Comparison of ENCODE assay signal across 31 cellular contexts in the genomic region with DNA sequence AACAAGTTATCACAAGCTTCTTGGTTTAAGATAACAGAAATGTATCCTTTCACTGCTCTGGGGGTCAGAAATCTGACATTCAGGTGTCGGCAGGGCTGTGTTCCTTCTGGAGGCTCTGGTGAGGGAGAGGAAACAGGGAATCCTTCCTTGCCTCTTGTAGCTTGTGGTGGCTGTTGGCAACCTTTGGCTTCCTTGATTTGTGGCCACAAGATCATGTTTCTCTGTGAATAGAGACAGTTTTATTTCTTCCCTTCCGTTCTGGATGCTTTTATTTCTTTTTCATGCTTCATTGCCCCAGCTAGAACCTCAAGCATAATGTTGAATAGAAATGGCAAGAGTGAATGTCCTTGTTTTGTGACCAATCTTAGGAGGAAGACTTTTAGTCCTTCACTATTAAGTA. TPM values are rescaled to one million over a fixed set of nuclear protein-coding genes. Genes with fewer than 3 reads are reported as not detected.
"Had no signal": no experiment of that assay in that cellular context is flagged by ENCODE, and none has a peak within 500 bp of the region (broad histone marks: within the 10 kb centered on the region; RNA-seq: fewer than 3 reads in every experiment).

No MANE protein-coding gene starts in this region.

- H3K4me3 Mint-ChIP-seq: activated CD4-positive, alpha-beta memory T cell treated with anti-CD3 and anti-CD28 coated beads, Interleukin-2, amount 10 ng/mL, durations not matched to agents 7 days and 5 days; activated CD4-positive, alpha-beta T cell treated with anti-CD3 and anti-CD28 coated beads, Interleukin-2, amount 10 ng/mL, durations not matched to agents 7 days and 5 days; activated naive CD8-positive, alpha-beta T cell; activated T-cell treated with anti-CD3 and anti-CD28 coated beads, Interleukin-2, amount 50 U/mL, for 4 hours; activated T-helper 17 cell treated with anti-CD3 and anti-CD28 coated beads, Interleukin-2, amount 50 U/mL, for 72 hours; central memory CD8-positive, alpha-beta T cell; effector memory CD8-positive, alpha-beta T cell had no signal

- H3K27ac Mint-ChIP-seq: activated CD4-positive, alpha-beta memory T cell treated with anti-CD3 and anti-CD28 coated beads, Interleukin-2, amount 10 ng/mL, durations not matched to agents 7 days and 5 days; activated CD4-positive, alpha-beta T cell treated with anti-CD3 and anti-CD28 coated beads, Interleukin-2, amount 10 ng/mL, durations not matched to agents 7 days and 5 days; activated naive CD8-positive, alpha-beta T cell; activated T-helper 17 cell treated with anti-CD3 and anti-CD28 coated beads, Interleukin-2, amount 50 U/mL, for 72 hours; effector memory CD8-positive, alpha-beta T cell had no signal

- ATAC-seq: activated T-cell treated with anti-CD3 and anti-CD28 coated beads, Interleukin-2, amount 50 U/mL, for 4 hours; activated T-helper 17 cell treated with anti-CD3 and anti-CD28 coated beads, Interleukin-2, amount 50 U/mL, for 72 hours; effector memory CD8-positive, alpha-beta T cell; foreskin keratinocyte; gastroesophageal sphincter; heart right ventricle had no signal

- H3K4me1 ChIP-seq: esophagus muscularis mucosa, foreskin keratinocyte, gastroesophageal sphincter, heart right ventricle had no signal

- H3K27ac ChIP-seq: brain microvascular endothelial cell, esophagus muscularis mucosa, foreskin keratinocyte, gastroesophageal sphincter, heart right ventricle had no signal

- H3K36me3 ChIP-seq: brain microvascular endothelial cell, esophagus muscularis mucosa, gastroesophageal sphincter, heart right ventricle had no signal

- DNase-seq: activated CD4-positive, alpha-beta memory T cell treated with anti-CD3 and anti-CD28 coated beads, Interleukin-2, amount 10 ng/mL, durations not matched to agents 7 days and 5 days; activated CD4-positive, alpha-beta T cell treated with anti-CD3 and anti-CD28 coated beads for 1 hour; activated CD4-positive, alpha-beta T cell treated with anti-CD3 and anti-CD28 coated beads for 4 hours; activated CD4-positive, alpha-beta T cell treated with anti-CD3 and anti-CD28 coated beads, Interleukin-2, amount 10 ng/mL, durations not matched to agents 7 days and 5 days; activated CD4-positive, alpha-beta T cell treated with anti-CD3 and anti-CD28 coated beads, Interleukin-2, amount 50 U/mL, for 4 hours; activated CD8-positive, alpha-beta memory T cell treated with anti-CD3 and anti-CD28 coated beads for 24 hours; activated effector memory CD4-positive, alpha-beta T cell treated with Interleukin-2 at 50 U/mL for 16 hours; activated gamma-delta T cell treated with Interleukin-2 at 50 U/mL for 16 hours; activated naive CD4-positive, alpha-beta T cell treated with anti-CD3 and anti-CD28 coated beads, Interleukin-2, amount 50 U/mL, for 16 hours; activated naive CD4-positive, alpha-beta T cell treated with Interleukin-2 at 50 U/mL for 16 hours; activated T-cell treated with anti-CD3 and anti-CD28 coated beads, Interleukin-2, amount 50 U/mL, for 4 hours; amniotic stem cell; anterior cingulate cortex; brain microvascular endothelial cell; cortex of kidney; dermis blood vessel endothelial cell; effector CD4-positive, alpha-beta T cell; effector memory CD8-positive, alpha-beta T cell; erythroblast; foreskin keratinocyte; heart right ventricle; T-helper 2 cell had no signal

- H3K4me1 Mint-ChIP-seq: activated CD4-positive, alpha-beta memory T cell treated with anti-CD3 and anti-CD28 coated beads, Interleukin-2, amount 10 ng/mL, durations not matched to agents 7 days and 5 days; activated CD4-positive, alpha-beta T cell treated with anti-CD3 and anti-CD28 coated beads, Interleukin-2, amount 10 ng/mL, durations not matched to agents 7 days and 5 days; activated T-helper 17 cell treated with anti-CD3 and anti-CD28 coated beads, Interleukin-2, amount 50 U/mL, for 72 hours; central memory CD8-positive, alpha-beta T cell had no signal

- H3K4me3 ChIP-seq: esophagus muscularis mucosa, gastroesophageal sphincter, heart right ventricle had no signal

- H3K27me3 ChIP-seq: brain microvascular endothelial cell had no signal

- H3K9me3 Mint-ChIP-seq: activated CD4-positive, alpha-beta memory T cell treated with anti-CD3 and anti-CD28 coated beads, Interleukin-2, amount 10 ng/mL, durations not matched to agents 7 days and 5 days; activated CD4-positive, alpha-beta T cell treated with anti-CD3 and anti-CD28 coated beads, Interleukin-2, amount 10 ng/mL, durations not matched to agents 7 days and 5 days; activated T-cell treated with anti-CD3 and anti-CD28 coated beads, Interleukin-2, amount 50 U/mL, for 4 hours; activated T-helper 17 cell treated with anti-CD3 and anti-CD28 coated beads, Interleukin-2, amount 50 U/mL, for 72 hours; central memory CD8-positive, alpha-beta T cell; effector memory CD8-positive, alpha-beta T cell had no signal

RNA-seq across cellular contexts. Expression of a gene that starts 44.0 kb away (rescaled TPM):
- total RNA-seq: activated CD4-positive, alpha-beta memory T cell treated with anti-CD3 and anti-CD28 coated beads, Interleukin-2, amount 10 ng/mL, durations not matched to agents 7 days and 5 days; activated CD4-positive, alpha-beta T cell treated with anti-CD3 and anti-CD28 coated beads, Interleukin-2, amount 10 ng/mL, durations not matched to agents 7 days and 5 days; activated T-cell treated with anti-CD3 and anti-CD28 coated beads, Interleukin-2, amount 50 U/mL, for 4 hours; activated T-helper 17 cell treated with anti-CD3 and anti-CD28 coated beads, Interleukin-2, amount 50 U/mL, for 72 hours; astrocyte; bronchial epithelial cell; cardiac septum; dermis blood vessel endothelial cell; esophagus muscularis mucosa; foreskin keratinocyte; heart right ventricle; T-helper 1 cell treated with Interleukin-12 subunit alpha and Interleukin-12 subunit beta and Interleukin-4 antibody, amounts not matched to agents 30 ng/mL and 1 ng/mL, for 36 hours had no signal
